In genomic region chr20:37345339-37346231, GRCh38 we compare ENCODE assay signal across 8 cellular contexts. TPM values are rescaled to one million over a fixed set of nuclear protein-coding genes. Genes with fewer than 3 reads are reported as not detected.
DNase-seq lines count a peak whose midpoint lies in the region; ATAC-seq and TF ChIP-seq lines count a peak whose summit lies in the region.

Gene SRC (plus strand): TSS chr20:37346140. CDS start chr20:37384154, 38,014 bp downstream.

- no peak within 1 kb of the TSS for H3K27ac Mint-ChIP-seq in activated naive CD8-positive, alpha-beta T cell

- ATAC-seq in omental fat pad (ENCODE audit: low FRiP score) (peak; percentile 65), GM19467 (IDR thresholded peaks at IDR 0.05; ENCODE audit: unreplicated experiment) (no peak)

- peak within 1 kb of the TSS; percentile 83 to 93 (median 85) for H3K27ac ChIP-seq in thyroid gland

- peak within 1 kb of the TSS; percentile 73 for H3K4me3 Mint-ChIP-seq in activated naive CD8-positive, alpha-beta T cell

- peak within 1 kb of the TSS in 1 of 3 donors; percentile 63 for H3K4me3 ChIP-seq in thyroid gland (replicated peaks in 1 of 3)

- 7 to 8% methylated on average over 39 to 40 of the region's 63 CpGs for WGBS in thyroid gland, 2 donors

- peak; percentile 68 for DNase-seq in ELF-1 (ENCODE audit: low read depth, low spot score)
- peak; percentile 43 for DNase-seq in HS-27A (ENCODE audit: low read depth)
- DNase-seq in RPMI7951 (ENCODE audit: low read depth) = peak; percentile 81
- peak; percentile 35 to 92 (median 76) for DNase-seq in head of caudate nucleus
- no peak for DNase-seq in omental fat pad (ENCODE audit: low spot score)
- DNase-seq in thyroid gland = peak; percentile 81

- no peaks in the 10 kb centered on the region for H3K36me3 Mint-ChIP-seq in activated naive CD8-positive, alpha-beta T cell

- H3K36me3 ChIP-seq in thyroid gland = no peaks in the 10 kb centered on the region

- no peaks in the 10 kb centered on the region for H3K9me3 ChIP-seq in thyroid gland

- H3K4me1 ChIP-seq in thyroid gland = peaks cover 9 to 12% of the 10 kb centered on the region in 2 donors

- TF ChIP-seq CTCF in omental fat pad (IDR thresholded peaks at IDR 0.05) (no peak), thyroid gland (IDR thresholded peaks at IDR 0.05) (no peak)

- no peaks in the 10 kb centered on the region for H3K27me3 ChIP-seq in thyroid gland

- no peaks in the 10 kb centered on the region for H3K9me3 Mint-ChIP-seq in activated naive CD8-positive, alpha-beta T cell (ENCODE audit: low read depth)

- intact Hi-C loops in head of caudate nucleus (cut with DNase I) = no loop called here
- intact Hi-C loops in thyroid gland (cut with DNase I) = no loop called here

- peak in 1 of 2 donors; percentile 66 for TF ChIP-seq POLR2A in thyroid gland (IDR thresholded peaks at IDR 0.05)

- H3K27me3 Mint-ChIP-seq in activated naive CD8-positive, alpha-beta T cell = no peaks in the 10 kb centered on the region

- H3K4me1 Mint-ChIP-seq in activated naive CD8-positive, alpha-beta T cell (ENCODE audit: low read depth) = peaks cover 17% of the 10 kb centered on the region

RNA-seq across cellular contexts. Expression of gene SRC, which starts in this region (rescaled TPM):
- 10.5 and 11.3 TPM in 2 replicates for total RNA-seq in RPMI7951 (2014; rRNA removed; shearing (Covaris generic))
- total RNA-seq in omental fat pad = 10 to 100 TPM; 15.1 to 29.3 (median 19.7) TPM
- total RNA-seq in thyroid gland = 10 to 100 TPM; 17.1 to 23.7 (median 17.8) TPM
